In genomic region chr20:60160451-60160850, GRCh38 we compare ENCODE assay signal across 24 cellular contexts.
"Had no signal": no experiment of that assay in that cellular context is flagged by ENCODE, and none has a peak within 500 bp of the region (broad histone marks: within the 10 kb centered on the region; RNA-seq: fewer than 3 reads in every experiment).

No MANE protein-coding gene starts in this region.

- H3K36me3 ChIP-seq: esophagus muscularis mucosa, gastroesophageal sphincter, heart right ventricle, left lung, lower lobe of right lung had no signal

- H3K27me3 ChIP-seq: left lung had no signal

- DNase-seq: dermis blood vessel endothelial cell; dorsolateral prefrontal cortex; effector CD4-positive, alpha-beta T cell; effector memory CD4-positive, alpha-beta T cell; foreskin keratinocyte; glutamatergic neuron; head of caudate nucleus; heart right ventricle; hippocampal formation; left cardiac atrium; left lung; left ventricle myocardium superior; lower lobe of right lung; mesenchymal stem cell; mucosa of descending colon; naive B cell had no signal

- FAIRE-seq: colon, endothelial cell of umbilical vein, frontal cortex, islet of Langerhans, keratinocyte had no signal

- H3K9me3 ChIP-seq: lower lobe of right lung, mucosa of descending colon had no signal

- ATAC-seq: foreskin keratinocyte, gastroesophageal sphincter, heart right ventricle, left cardiac atrium, left lung, lower lobe of right lung, mucosa of descending colon had no signal

- H3K4me3 ChIP-seq: coronary artery, dorsolateral prefrontal cortex, esophagus muscularis mucosa, gastroesophageal sphincter, heart right ventricle, left lung, lower lobe of right lung, mucosa of descending colon had no signal

- H3K4me1 ChIP-seq: esophagus muscularis mucosa, foreskin keratinocyte, gastroesophageal sphincter, lower lobe of right lung had no signal

- H3K27ac ChIP-seq: coronary artery, dorsolateral prefrontal cortex, esophagus muscularis mucosa, foreskin keratinocyte, gastroesophageal sphincter, heart right ventricle, lower lobe of right lung had no signal
